ENCODE assay signal across 1 cellular context in genomic region chr21:45109831-45110492, GRCh38.
TF ChIP-seq lines count a peak whose summit lies in the region.

No MANE protein-coding gene starts in this region.

TF ChIP-seq in IMR-90, 13 proteins besides CTCF, POLR2A, EP300 and RAD21:
- TF ChIP-seq RCOR1 (IDR thresholded peaks at IDR 0.05; ENCODE audit: insufficient replicate concordance, low read length) (no peak), NFE2L2 (IDR thresholded peaks at IDR 0.05; ENCODE audit: low read depth, low read length) (no peak), MAZ (IDR thresholded peaks at IDR 0.05; ENCODE audit: borderline replicate concordance, low read depth, low read length) (no peak), CHD1 (IDR thresholded peaks at IDR 0.05; ENCODE audit: low read depth, low read length) (no peak)
